Comparison of ENCODE assay signal across 11 cellular contexts in the genomic region with DNA sequence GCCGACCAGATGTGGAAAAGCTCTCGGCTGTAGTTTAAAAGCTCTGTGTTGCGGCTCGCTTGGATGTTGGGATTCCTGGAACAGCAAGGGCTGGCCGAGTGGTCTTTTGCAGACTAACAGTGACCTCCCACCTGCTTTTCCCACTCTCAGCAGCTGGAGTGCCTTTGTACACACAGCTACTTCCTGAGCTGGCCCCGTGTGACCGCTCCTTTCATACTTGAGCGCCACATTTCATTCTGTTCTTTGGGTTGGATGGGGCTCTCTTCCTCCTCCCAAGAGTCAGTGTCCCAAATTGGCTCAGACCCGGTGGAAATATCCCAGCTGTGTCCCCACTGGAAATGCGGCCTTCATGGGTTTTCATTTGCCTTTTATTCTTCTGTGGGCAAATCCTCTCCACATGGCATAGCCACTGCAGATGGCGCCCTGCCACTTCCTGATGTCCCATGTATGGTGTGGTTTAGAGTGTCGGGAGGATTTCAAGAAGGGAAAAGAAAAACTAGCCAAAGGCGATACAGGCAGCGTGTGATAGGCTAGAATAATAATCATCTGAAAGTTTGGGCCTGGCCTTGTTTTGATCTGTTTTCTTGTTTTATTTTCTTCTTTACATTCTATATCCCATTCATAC.
DNase-seq lines count a peak whose midpoint lies in the region; ATAC-seq and TF ChIP-seq lines count a peak whose summit lies in the region.
"Had no signal": no experiment of that assay in that cellular context is flagged by ENCODE, and none has a peak within 500 bp of the region (broad histone marks: within the 10 kb centered on the region; RNA-seq: fewer than 3 reads in every experiment).

No MANE protein-coding gene starts in this region.

- no peaks in the 10 kb centered on the region for H3K36me3 ChIP-seq in PC-9 (ENCODE audit: low read depth)
- H3K36me3 ChIP-seq in kidney epithelial cell (ENCODE audit: control insufficient read depth, insufficient read depth, low read length) = no peaks in the 10 kb centered on the region
- H3K36me3 ChIP-seq in vagina = no peaks in the 10 kb centered on the region

- H3K79me2 ChIP-seq in PC-9 (ENCODE audit: low read depth) = no peaks in the 10 kb centered on the region

- no peak overlapping the region for H3K4me3 Mint-ChIP-seq in immature natural killer cell

- no peak overlapping the region for H3K27ac Mint-ChIP-seq in immature natural killer cell

- DNase-seq in H4 (ENCODE audit: low spot score) (peak; percentile 27), PC-9 (no peak), kidney epithelial cell (ENCODE audit: low read depth) (no peak), immature natural killer cell (no peak), vagina (ENCODE audit: extremely low spot score in 2 of 2) (no peak)
- DNase-seq: left cardiac atrium, Right ventricle myocardium superior had no signal

- H3K36me3 Mint-ChIP-seq in immature natural killer cell = peaks cover 0 to 18% (median 0%) of the 10 kb centered on the region in 3 donors

- H3K27ac ChIP-seq in 22Rv1 (no peak overlapping the region), PC-9 (peak overlapping the region; percentile 92), vagina (no peak overlapping the region)
- H3K27ac ChIP-seq: C4-2B had no signal

- TF ChIP-seq CTCF in 22Rv1 (IDR thresholded peaks at IDR 0.05) (peak; percentile 24), PC-9 (conservative IDR thresholded peaks at IDR 0.05) (no peak), kidney epithelial cell (IDR thresholded peaks at IDR 0.05; ENCODE audit: insufficient read depth, low read length, poor library complexity, severe bottlenecking) (peak; percentile 10), vagina (IDR thresholded peaks at IDR 0.05) (no peak)

- peak overlapping the region; percentile 64; the same call in 1 of the 2 replicates for H3K4me2 ChIP-seq in PC-9

- peaks cover 24% of the 10 kb centered on the region for H3F3A ChIP-seq in PC-9 (ENCODE audit: insufficient read depth, low read depth)

- H3K4me1 ChIP-seq in PC-9 (replicated peaks; ENCODE audit: insufficient read depth) (peaks cover 24% of the 10 kb centered on the region), vagina (peaks cover 26% of the 10 kb centered on the region)

- H3K9me2 ChIP-seq in PC-9 (ENCODE audit: insufficient read depth) = no peaks in the 10 kb centered on the region

- no peak for TF ChIP-seq POLR2A in vagina (IDR thresholded peaks at IDR 0.05)

- no peak overlapping the region for H2AFZ ChIP-seq in PC-9

- H3K27me3 ChIP-seq in PC-9 (ENCODE audit: insufficient read depth, low read depth) = no peaks in the 10 kb centered on the region
- no peaks in the 10 kb centered on the region for H3K27me3 ChIP-seq in kidney epithelial cell (ENCODE audit: control insufficient read depth, insufficient read depth, low read length)
- no peaks in the 10 kb centered on the region for H3K27me3 ChIP-seq in vagina

- ATAC-seq in GM19351 (IDR thresholded peaks at IDR 0.05; ENCODE audit: unreplicated experiment) (no peak), GM21367 (IDR thresholded peaks at IDR 0.05; ENCODE audit: unreplicated experiment) (no peak)

- H4K20me1 ChIP-seq in PC-9 (ENCODE audit: insufficient read depth) = no peaks in the 10 kb centered on the region

- H3K9me3 ChIP-seq in PC-9 (ENCODE audit: insufficient read depth, low read depth) (no peaks in the 10 kb centered on the region), vagina (no peaks in the 10 kb centered on the region)

- H3K9me3 Mint-ChIP-seq in immature natural killer cell = no peaks in the 10 kb centered on the region

- CTCF ChIA-PET in PC-9 (lab: Charles Lee) = no interaction called here

- H3K27me3 Mint-ChIP-seq in immature natural killer cell (ENCODE audit: low read depth in 3 of 3) = no peaks in the 10 kb centered on the region

- no peak overlapping the region for H3K4me3 ChIP-seq in PC-9
- no peak overlapping the region for H3K4me3 ChIP-seq in kidney epithelial cell (ENCODE audit: low read depth, low read length)
- no peak overlapping the region for H3K4me3 ChIP-seq in vagina

- no TSS peak for BruUV-seq in PC-9 (replicated peaks; lab: Mats Ljungman, UMichigan)

- intact Hi-C loops in PC-9 (cut with micrococcal nuclease; ENCODE audit: unreplicated experiment) = no loop called here
- intact Hi-C loops in vagina (cut with DNase I) = no loop called here

- H3K4me1 Mint-ChIP-seq in immature natural killer cell = peaks cover 0 to 1% of the 10 kb centered on the region in 2 donors

- POLR2A ChIA-PET in PC-9 (lab: Charles Lee; ENCODE audit: unreplicated experiment) = no interaction called here

Comparison
In these comparisons a context has a peak if more than half of its experiments do, and no peak if none do; other contexts are left out.
1. CTCF ChIP-seq: peak in 22Rv1 (single experiment) and kidney epithelial cell (single experiment); none in PC-9 (single experiment) and vagina (0 of 3).